8 cellular contexts compared by ENCODE assay signal in genomic region chr9:90099262-90099982, GRCh38.
DNase-seq lines count a peak whose midpoint lies in the region; ATAC-seq and TF ChIP-seq lines count a peak whose summit lies in the region.
"Had no signal": no experiment of that assay in that cellular context is flagged by ENCODE, and none has a peak within 500 bp of the region (broad histone marks: within the 10 kb centered on the region; RNA-seq: fewer than 3 reads in every experiment).

No MANE protein-coding gene starts in this region.

- H3K4me1 Mint-ChIP-seq in nephron progenitor cell (peaks cover 34% of the 10 kb centered on the region), immature natural killer cell (peaks cover 0 to 6% of the 10 kb centered on the region in 2 donors)

- H3K9me3 Mint-ChIP-seq in nephron progenitor cell (no peaks in the 10 kb centered on the region), immature natural killer cell (no peaks in the 10 kb centered on the region)

- H3K27ac Mint-ChIP-seq in nephron progenitor cell = no peak overlapping the region
- H3K27ac Mint-ChIP-seq in immature natural killer cell = no peak overlapping the region

- H3K4me3 ChIP-seq in choroid plexus epithelial cell (ENCODE audit: low read depth, low read length) = no peak overlapping the region
- H3K4me3 ChIP-seq: SK-N-MC had no signal

- TF ChIP-seq CTCF in GM13976 (IDR thresholded peaks at IDR 0.05; ENCODE audit: borderline replicate concordance, control extremely low read depth, extremely low read depth, insufficient read depth, missing control alignments) (peak; percentile 6), choroid plexus epithelial cell (conservative IDR thresholded peaks at IDR 0.05; ENCODE audit: low read depth, low read length) (peak; percentile 54), nephron progenitor cell (IDR thresholded peaks at IDR 0.05) (peak; percentile 27)

- H3K36me3 Mint-ChIP-seq in nephron progenitor cell (ENCODE audit: low read depth) (no peaks in the 10 kb centered on the region), immature natural killer cell (no peaks in the 10 kb centered on the region)

- no peak for ATAC-seq in HG02885 (IDR thresholded peaks at IDR 0.05; ENCODE audit: poor library complexity, unreplicated experiment)

- no peak overlapping the region for H3K4me3 Mint-ChIP-seq in nephron progenitor cell
- H3K4me3 Mint-ChIP-seq in immature natural killer cell = no peak overlapping the region

- H3K27me3 Mint-ChIP-seq in nephron progenitor cell (ENCODE audit: low read depth, poor library complexity) (peaks cover 3% of the 10 kb centered on the region), immature natural killer cell (ENCODE audit: low read depth in 3 of 3) (no peaks in the 10 kb centered on the region)

- DNase-seq in GM13976 (ENCODE audit: low spot score) = no peak
- peak; percentile 37 to 62 for DNase-seq in NCI-H1930 (lab: John Stamatoyannopoulos, UW)
- DNase-seq in choroid plexus epithelial cell (ENCODE audit: low read depth) = peak; percentile 49
- no peak for DNase-seq in nephron progenitor cell
- no peak for DNase-seq in immature natural killer cell
- no peak for DNase-seq in stimulated activated naive CD4-positive, alpha-beta T cell (lab: John Stamatoyannopoulos, UW)

- in situ Hi-C loops in GM13976 (cut with MboI; ENCODE audit: low sequenced_read_pairs, unreplicated experiment) = no loop called here

Comparison
In these comparisons a context has a peak if more than half of its experiments do, and no peak if none do; other contexts are left out.
1. DNase-seq: peak in NCI-H1930 (2 of 2) and choroid plexus epithelial cell (single experiment); none in GM13976 (single experiment), nephron progenitor cell (single experiment), immature natural killer cell (0 of 3) and stimulated activated naive CD4-positive, alpha-beta T cell (0 of 6).
2. Peak in every context shown above with its lines, with median percentiles within 50 percentile points of each other: CTCF ChIP-seq.